In genomic region chr1:31433396-31433930, GRCh38 we compare ENCODE assay signal across 1 cellular context.
TF ChIP-seq lines count a peak whose summit lies in the region.

No MANE protein-coding gene starts in this region.

TF ChIP-seq in HepG2, 621 proteins besides CTCF, POLR2A, EP300 and RAD21 (continued from another document and continues in another):
- TF ChIP-seq ZBTB40 (IDR thresholded peaks at IDR 0.05): no peak
- no peak for TF ChIP-seq ZBTB40 (CRISPR knock-in tag; IDR thresholded peaks at IDR 0.05)
- peak; percentile 71; the same call in 1 of the 2 replicates for TF ChIP-seq HOXA7 (CRISPR knock-in tag; IDR thresholded peaks at IDR 0.05)
- no peak for TF ChIP-seq SAFB2 (CRISPR knock-in tag; IDR thresholded peaks at IDR 0.05; ENCODE audit: borderline replicate concordance, low read depth)
- TF ChIP-seq HOXA5 (CRISPR knock-in tag; IDR thresholded peaks at IDR 0.05): no peak
- no peak for TF ChIP-seq IRF1 (CRISPR knock-in tag; IDR thresholded peaks at IDR 0.05; ENCODE audit: low read depth)
- TF ChIP-seq FOXO1 (CRISPR knock-in tag; IDR thresholded peaks at IDR 0.05): no peak
- 0 out of 2 replicates have a peak, but pooled peaks have one; percentile 11 for TF ChIP-seq ZNF333 (CRISPR knock-in tag; IDR thresholded peaks at IDR 0.05; ENCODE audit: borderline replicate concordance)
- TF ChIP-seq ZNF740 (CRISPR knock-in tag; IDR thresholded peaks at IDR 0.05): no peak
- TF ChIP-seq RNF219 (CRISPR knock-in tag; IDR thresholded peaks at IDR 0.05): no peak
- no peak; the same call in none of the 2 replicates for TF ChIP-seq ZFX (CRISPR knock-in tag; IDR thresholded peaks at IDR 0.05; ENCODE audit: low read depth)
- no peak for TF ChIP-seq FOSL2 (CRISPR knock-in tag; IDR thresholded peaks at IDR 0.05)
- TF ChIP-seq RXRB (CRISPR knock-in tag; IDR thresholded peaks at IDR 0.05; ENCODE audit: borderline replicate concordance): peak; percentile 24; the same call in 1 of the 2 replicates
- no peak for TF ChIP-seq TEF (CRISPR knock-in tag; IDR thresholded peaks at IDR 0.05)
- TF ChIP-seq HNRNPLL (IDR thresholded peaks at IDR 0.05; ENCODE audit: low read depth, low read length, poor library complexity, severe bottlenecking): no peak
- 0 out of 2 replicates have a peak, but pooled peaks have one; percentile 32 for TF ChIP-seq ZNF230 (CRISPR knock-in tag; IDR thresholded peaks at IDR 0.05)
- TF ChIP-seq ZNF576 (CRISPR knock-in tag; IDR thresholded peaks at IDR 0.05): no peak
- TF ChIP-seq TFE3 (CRISPR knock-in tag; IDR thresholded peaks at IDR 0.05): no peak
- TF ChIP-seq MAFG (CRISPR knock-in tag; IDR thresholded peaks at IDR 0.05): no peak
- no peak for TF ChIP-seq ZNF672 (CRISPR knock-in tag; IDR thresholded peaks at IDR 0.05)
- TF ChIP-seq NCOA5 (CRISPR knock-in tag; IDR thresholded peaks at IDR 0.05): no peak
- TF ChIP-seq TEAD3 (CRISPR knock-in tag; optimal IDR thresholded peaks at IDR 0.05; ENCODE audit: borderline replicate concordance): no peak
- TF ChIP-seq CC2D1A (CRISPR knock-in tag; IDR thresholded peaks at IDR 0.05): no peak
- no peak for TF ChIP-seq MYPOP (CRISPR knock-in tag; IDR thresholded peaks at IDR 0.05)
- TF ChIP-seq XBP1 (CRISPR knock-in tag; IDR thresholded peaks at IDR 0.05): no peak
- no peak for TF ChIP-seq ARID4A (CRISPR knock-in tag; IDR thresholded peaks at IDR 0.05; ENCODE audit: borderline replicate concordance)
- no peak for TF ChIP-seq GPBP1L1 (CRISPR knock-in tag; IDR thresholded peaks at IDR 0.05)
- TF ChIP-seq HNF4G (IDR thresholded peaks at IDR 0.05; ENCODE audit: borderline replicate concordance, low read depth, low read length): 0 out of 2 replicates have a peak, but pooled peaks have one; percentile 25
- no peak for TF ChIP-seq HNF4G (CRISPR knock-in tag; IDR thresholded peaks at IDR 0.05; ENCODE audit: borderline replicate concordance, low read depth)
- TF ChIP-seq ZNF546 (CRISPR knock-in tag; conservative IDR thresholded peaks at IDR 0.05): no peak
- TF ChIP-seq UBTF (CRISPR knock-in tag; IDR thresholded peaks at IDR 0.05): no peak
